Comparison of ENCODE assay signal across 11 cellular contexts in the genomic region with DNA sequence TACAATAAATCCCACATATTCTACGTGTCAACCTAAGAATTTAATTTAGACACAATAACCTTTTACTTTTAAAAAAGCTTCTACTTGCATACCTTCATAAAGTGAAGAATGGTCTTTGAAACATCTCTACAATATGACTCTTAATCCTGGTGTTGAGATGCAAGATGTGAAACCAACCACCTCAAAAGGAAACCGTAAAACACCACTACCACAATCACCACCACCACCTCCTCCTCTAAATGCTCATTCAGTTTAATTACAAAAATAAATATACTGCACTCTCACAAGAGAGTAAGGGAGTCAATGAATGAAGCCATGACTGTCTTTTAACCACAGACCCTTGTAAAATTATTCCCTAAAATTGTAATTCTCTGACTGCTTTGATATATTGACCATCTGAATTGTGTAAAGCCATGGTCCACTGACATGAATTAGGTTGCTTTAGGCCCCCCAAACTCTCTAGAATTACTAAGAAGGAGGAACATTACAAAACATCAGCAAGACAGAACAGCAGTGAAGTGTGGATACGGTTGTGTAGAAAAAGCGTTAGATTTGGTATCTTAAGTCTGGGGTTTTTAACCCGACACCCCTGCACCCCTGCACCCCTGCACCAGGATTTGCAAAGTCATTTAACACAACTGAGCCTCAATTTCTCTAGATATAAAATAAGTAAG.
DNase-seq lines count a peak whose midpoint lies in the region; ATAC-seq and TF ChIP-seq lines count a peak whose summit lies in the region.
"Had no signal": no experiment of that assay in that cellular context is flagged by ENCODE, and none has a peak within 500 bp of the region (broad histone marks: within the 10 kb centered on the region; RNA-seq: fewer than 3 reads in every experiment).

No MANE protein-coding gene starts in this region.

- H3K27me3 ChIP-seq in heart right ventricle (no peaks in the 10 kb centered on the region), dorsolateral prefrontal cortex (no peaks in the 10 kb centered on the region)
- H3K27me3 ChIP-seq: cardiac muscle cell had no signal

- peaks cover 66% of the 10 kb centered on the region for H3K36me3 Mint-ChIP-seq in activated naive CD4-positive, alpha-beta T cell treated with anti-CD3 and anti-CD28 coated beads, Interleukin-2, amount 50 U/mL, for 24 hours

- H3K27ac ChIP-seq in heart right ventricle (no peak overlapping the region), dorsolateral prefrontal cortex (no peak overlapping the region)
- H3K27ac ChIP-seq: cardiac muscle cell had no signal

- 77% methylated on average over 5 of the region's 5 CpGs for WGBS in heart right ventricle, 2 donors

- peaks cover 74% of the 10 kb centered on the region for H3K4me1 Mint-ChIP-seq in activated naive CD4-positive, alpha-beta T cell treated with anti-CD3 and anti-CD28 coated beads, Interleukin-2, amount 50 U/mL, for 24 hours

- intact Hi-C loops in heart right ventricle (cut with DNase I) (no loop called here), dorsolateral prefrontal cortex (cut with DNase I) (no loop called here)

- H3K27me3 Mint-ChIP-seq in activated naive CD4-positive, alpha-beta T cell treated with anti-CD3 and anti-CD28 coated beads, Interleukin-2, amount 50 U/mL, for 24 hours: no peaks in the 10 kb centered on the region

- H3K27ac Mint-ChIP-seq in activated naive CD4-positive, alpha-beta T cell treated with anti-CD3 and anti-CD28 coated beads, Interleukin-2, amount 50 U/mL, for 24 hours: peak overlapping the region; percentile 42

- H3K4me1 ChIP-seq in heart right ventricle: peaks cover 0 to 11% (median 0%) of the 10 kb centered on the region in 9 donors

- no peak overlapping the region for H3K4me3 Mint-ChIP-seq in activated naive CD4-positive, alpha-beta T cell treated with anti-CD3 and anti-CD28 coated beads, Interleukin-2, amount 50 U/mL, for 24 hours

- H3K9me3 Mint-ChIP-seq in activated naive CD4-positive, alpha-beta T cell treated with anti-CD3 and anti-CD28 coated beads, Interleukin-2, amount 50 U/mL, for 24 hours: peaks cover 6% of the 10 kb centered on the region

- H3K36me3 ChIP-seq in heart right ventricle: peaks cover 0 to 66% (median 9%) of the 10 kb centered on the region in 9 donors
- H3K36me3 ChIP-seq: cardiac muscle cell had no signal

- TF ChIP-seq CTCF in heart right ventricle (IDR thresholded peaks at IDR 0.05) (no peak), dorsolateral prefrontal cortex (IDR thresholded peaks at IDR 0.05 in 54 of 56, conservative IDR thresholded peaks at IDR 0.05 in 2 of 56; ENCODE audit: low read depth in 1 of 56, partially characterized antibody in 56 of 56) (no peak)

- no peak overlapping the region for H3K4me3 ChIP-seq in heart right ventricle
- no peak overlapping the region for H3K4me3 ChIP-seq in dorsolateral prefrontal cortex
- H3K4me3 ChIP-seq: cardiac muscle cell had no signal

- H3K9me3 ChIP-seq in heart right ventricle: peaks cover 0 to 10% (median 0%) of the 10 kb centered on the region in 11 donors

- peak; percentile 67 for ATAC-seq in HG02571 (IDR thresholded peaks at IDR 0.05; ENCODE audit: unreplicated experiment)
- peak; percentile 55 for ATAC-seq in HG03558 (IDR thresholded peaks at IDR 0.05; ENCODE audit: extremely low read depth, unreplicated experiment)
- peak; percentile 89 for ATAC-seq in stimulated activated naive CD8-positive, alpha-beta T cell treated with anti-CD3 and anti-CD28 coated beads, Interleukin-15, Interleukin-2, amounts not matched to agents 100 U/mL and 50 U/mL, for 24 hours
- ATAC-seq in heart right ventricle: no peak

- DNase-seq in activated naive CD4-positive, alpha-beta T cell treated with Interleukin-2 at 50 U/mL for 16 hours: no peak
- no peak for DNase-seq in stimulated activated naive CD8-positive, alpha-beta T cell treated with anti-CD3 and anti-CD28 coated beads, Interleukin-15, Interleukin-2, amounts not matched to agents 100 U/mL and 50 U/mL, for 24 hours
- DNase-seq in Kasumi-1 (lab: John Stamatoyannopoulos, UW) (no peak), heart right ventricle (no peak), dorsolateral prefrontal cortex (no peak)
- DNase-seq: HCEC 1CT, nucleus accumbens had no signal

Comparison
In these comparisons a context has a peak if more than half of its experiments do, and no peak if none do; other contexts are left out.
1. ATAC-seq: peak in HG02571 (single experiment), HG03558 (single experiment) and stimulated activated naive CD8-positive, alpha-beta T cell treated with anti-CD3 and anti-CD28 coated beads, Interleukin-15, Interleukin-2, amounts not matched to agents 100 U/mL and 50 U/mL, for 24 hours (single experiment); none in heart right ventricle (0 of 8).